Comparison of ENCODE assay signal across 8 cellular contexts in the genomic region with DNA sequence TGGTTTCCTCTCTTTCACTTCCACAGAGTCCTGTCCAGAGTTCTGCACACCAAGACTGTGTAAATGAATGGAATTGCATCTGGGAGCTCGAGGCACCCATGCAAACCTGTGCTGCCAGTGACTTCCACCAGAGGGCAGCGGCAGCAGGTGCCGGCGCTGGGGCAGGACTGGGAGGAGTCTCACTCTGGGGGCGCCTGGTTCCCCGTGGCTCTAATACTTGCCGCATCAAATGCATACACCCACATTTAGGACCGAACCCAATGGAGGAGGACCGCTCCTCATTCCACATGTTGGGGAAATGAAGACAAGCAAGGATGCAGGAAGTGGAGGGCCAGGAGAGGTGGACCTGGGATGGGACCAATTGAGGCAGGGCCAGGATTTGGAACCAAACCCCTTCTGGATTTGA. TPM values are rescaled to one million over a fixed set of nuclear protein-coding genes. Genes with fewer than 3 reads are reported as not detected.
DNase-seq lines count a peak whose midpoint lies in the region.

No MANE protein-coding gene starts in this region.

- no peak overlapping the region for H2BK5ac ChIP-seq in mesenchymal stem cell (ENCODE audit: low read depth, low read length, poor library complexity, severe bottlenecking)

- no peak overlapping the region for H3K18ac ChIP-seq in mesenchymal stem cell (ENCODE audit: low read depth in 1 of 2, low read length in 2 of 2)

- WGBS in mesenchymal stem cell: 35% methylated on average over 5 of the region's 9 CpGs

- H3K4me3 ChIP-seq in MG63 (no peak overlapping the region), mesenchymal stem cell (ENCODE audit: insufficient read depth in 1 of 2, low read depth in 1 of 2, low read length in 2 of 2) (no peak overlapping the region)

- H3K9ac ChIP-seq in mesenchymal stem cell (ENCODE audit: low read length): no peak overlapping the region

- H3K4me1 ChIP-seq in mesenchymal stem cell (ENCODE audit: control insufficient read depth, insufficient read depth, low read depth, low read length): peaks cover 1% of the 10 kb centered on the region

- H3K79me1 ChIP-seq in mesenchymal stem cell (replicated peaks; ENCODE audit: low read length, poor library complexity, severe bottlenecking): no peaks in the 10 kb centered on the region

- peak overlapping the region in 1 of 2 experiments; percentile 65 for H3K14ac ChIP-seq in mesenchymal stem cell (ENCODE audit: low read length in 2 of 2)

- DNase-seq in NCI-H1417 (lab: John Stamatoyannopoulos, UW): peak; percentile 23 to 64 (median 58)
- DNase-seq in NCI-H1417 treated with DMSO at 0.1 percent for 48 hours (lab: John Stamatoyannopoulos, UW): no peak
- peak; percentile 26 for DNase-seq in MG63
- DNase-seq in activated CD4-positive, alpha-beta T cell treated with anti-CD3 and anti-CD28 coated beads for 1 hour: peak; percentile 73
- DNase-seq in cerebellum (ENCODE audit: low spot score): peak; percentile 19
- DNase-seq in mesenchymal stem cell: peak; percentile 39
- peak; percentile 68 for DNase-seq in stimulated activated CD8-positive, alpha-beta memory T cell treated with anti-CD3 and anti-CD28 coated beads, Interleukin-7, amount 100 ng/mL, for 24 hours (ENCODE audit: low read depth)
- DNase-seq in kidney glomerular epithelial cell (lab: John Stamatoyannopoulos, UW): no peak

- no peak overlapping the region for H4K8ac ChIP-seq in mesenchymal stem cell (ENCODE audit: low read length)

- no peak overlapping the region for H2BK120ac ChIP-seq in mesenchymal stem cell (ENCODE audit: low read depth, low read length)

- no peak overlapping the region for H3K4me2 ChIP-seq in mesenchymal stem cell (ENCODE audit: low read length, poor library complexity, severe bottlenecking)

- H3K23ac ChIP-seq in mesenchymal stem cell (ENCODE audit: low read length in 2 of 2): no peak overlapping the region

- H2AFZ ChIP-seq in mesenchymal stem cell (ENCODE audit: low read depth, low read length): no peak overlapping the region

- H2AK5ac ChIP-seq in mesenchymal stem cell (ENCODE audit: low read length, severe bottlenecking): no peak overlapping the region

- no peak overlapping the region for H3K4ac ChIP-seq in mesenchymal stem cell (ENCODE audit: low read depth in 1 of 2, low read length in 2 of 2)

- H3K9me3 ChIP-seq in MG63 (peaks cover 12% of the 10 kb centered on the region), mesenchymal stem cell (ENCODE audit: control insufficient read depth, low read length) (peaks cover 4% of the 10 kb centered on the region)

- H3K27ac ChIP-seq in mesenchymal stem cell (ENCODE audit: low read length, poor library complexity, severe bottlenecking): no peak overlapping the region

- H2BK12ac ChIP-seq in mesenchymal stem cell (ENCODE audit: low read length in 2 of 2): no peak overlapping the region

- no peaks in the 10 kb centered on the region for H3K36me3 ChIP-seq in MG63
- H3K36me3 ChIP-seq in mesenchymal stem cell (ENCODE audit: control insufficient read depth in 1 of 2, insufficient read depth in 2 of 2, low read depth in 1 of 2, low read length in 2 of 2): no peaks in the 10 kb centered on the region

- H2BK15ac ChIP-seq in mesenchymal stem cell (ENCODE audit: low read depth, poor library complexity, severe bottlenecking): no peak overlapping the region

- no peak overlapping the region for H4K91ac ChIP-seq in mesenchymal stem cell (ENCODE audit: low read length)

- H3K27me3 ChIP-seq in MG63 (no peaks in the 10 kb centered on the region), mesenchymal stem cell (ENCODE audit: control insufficient read depth in 1 of 2, insufficient read depth in 1 of 2, low read length in 2 of 2) (peaks cover 16 to 45% of the 10 kb centered on the region in 2 experiments)

RNA-seq across cellular contexts. Expression of a gene that starts 1.1 kb away (rescaled TPM):
- total RNA-seq in MG63 (2014; rRNA removed; shearing (Covaris generic); ENCODE audit: low replicate concordance): not detected in 2 replicates
- 0.27 TPM for total RNA-seq in cerebellum
- polyA plus RNA-seq in mesenchymal stem cell (2013, experiment 1 of 2): not detected
- not detected for polyA plus RNA-seq in mesenchymal stem cell (2013, experiment 2 of 2)

RNA-seq across cellular contexts. Expression of a gene that starts 18.4 kb away (rescaled TPM):
- total RNA-seq in MG63 (2014; rRNA removed; shearing (Covaris generic); ENCODE audit: low replicate concordance): not detected in 2 replicates
- 3.3 TPM for total RNA-seq in cerebellum
- 40.1 TPM for polyA plus RNA-seq in mesenchymal stem cell (2013, experiment 1 of 2)
- polyA plus RNA-seq in mesenchymal stem cell (2013, experiment 2 of 2): 32.4 TPM

RNA-seq across cellular contexts. Expression of a gene that starts 46.1 kb away (rescaled TPM):
- total RNA-seq in MG63 (2014; rRNA removed; shearing (Covaris generic); ENCODE audit: low replicate concordance): 4.8 and 16.3 TPM in 2 replicates
- total RNA-seq in cerebellum: 69.1 TPM
- polyA plus RNA-seq in mesenchymal stem cell (2013, experiment 1 of 2): 84.4 TPM
- polyA plus RNA-seq in mesenchymal stem cell (2013, experiment 2 of 2): 86.4 TPM

RNA-seq across cellular contexts. Expression of a gene that starts 56.4 kb away (rescaled TPM):
- total RNA-seq in MG63 (2014; rRNA removed; shearing (Covaris generic); ENCODE audit: low replicate concordance): 16.6 and 17.6 TPM in 2 replicates
- 7.3 TPM for total RNA-seq in cerebellum
- polyA plus RNA-seq in mesenchymal stem cell (2013, experiment 1 of 2): 107 TPM
- polyA plus RNA-seq in mesenchymal stem cell (2013, experiment 2 of 2): 104 TPM

Comparison
In these comparisons a context has a peak if more than half of its experiments do, and no peak if none do; other contexts are left out.
1. DNase-seq: peak in NCI-H1417 (3 of 3), MG63 (single experiment), activated CD4-positive, alpha-beta T cell treated with anti-CD3 and anti-CD28 coated beads for 1 hour (single experiment), cerebellum (single experiment), mesenchymal stem cell (single experiment) and stimulated activated CD8-positive, alpha-beta memory T cell treated with anti-CD3 and anti-CD28 coated beads, Interleukin-7, amount 100 ng/mL, for 24 hours (single experiment); none in NCI-H1417 treated with DMSO at 0.1 percent for 48 hours (single experiment) and kidney glomerular epithelial cell (single experiment).